In genomic region chr16:87416826-87417471, GRCh38 we compare ENCODE assay signal across 8 cellular contexts. TPM values are rescaled to one million over a fixed set of nuclear protein-coding genes. Genes with fewer than 3 reads are reported as not detected.
DNase-seq lines count a peak whose midpoint lies in the region; ATAC-seq and TF ChIP-seq lines count a peak whose summit lies in the region.

No MANE protein-coding gene starts in this region.

- intact Hi-C loops in upper lobe of right lung (cut with DNase I): loop anchor here (10.0 kb wide), 1 partner anchor 218 kb away; no protein-coding TSS in a partner anchor

- no peak for ATAC-seq in upper lobe of right lung
- ATAC-seq in HG03108 (IDR thresholded peaks at IDR 0.05; ENCODE audit: unreplicated experiment): no peak

- no peaks in the 10 kb centered on the region for H3K27me3 ChIP-seq in layer of hippocampus (ENCODE audit: control insufficient read depth, insufficient read depth, low read length)
- H3K27me3 ChIP-seq in upper lobe of right lung: no peaks in the 10 kb centered on the region

- TF ChIP-seq CTCF in LNCAP (IDR thresholded peaks at IDR 0.05) (peak; percentile 84), astrocyte of the cerebellum (IDR thresholded peaks at IDR 0.05; ENCODE audit: low read depth, low read length, missing control alignments) (peak; percentile 77), upper lobe of right lung (IDR thresholded peaks at IDR 0.05) (peak; percentile 67)

- H3K4me3 ChIP-seq in astrocyte of the cerebellum (ENCODE audit: low read depth, low read length) (no peak overlapping the region), upper lobe of right lung (no peak overlapping the region)

- H3K27ac ChIP-seq in layer of hippocampus (ENCODE audit: low read depth, low read length) (peak overlapping the region; percentile 31), upper lobe of right lung (no peak overlapping the region)

- no peaks in the 10 kb centered on the region for H3K9me3 ChIP-seq in upper lobe of right lung

- H3K36me3 ChIP-seq in upper lobe of right lung: peaks cover 95% of the 10 kb centered on the region

- in situ Hi-C loops in astrocyte of the cerebellum (cut with HindIII; ENCODE audit: low sequenced_read_pairs): loop anchor here (5.0 kb wide), 1 partner anchor 60 kb away; no protein-coding TSS in a partner anchor

- no peaks in the 10 kb centered on the region for H3K4me1 ChIP-seq in upper lobe of right lung

- DNase-seq in DMS114 treated with DMSO at 0.1 percent for 48 hours (lab: John Stamatoyannopoulos, UW; ENCODE audit: unreplicated experiment): peak; percentile 25
- peak; percentile 60 for DNase-seq in astrocyte of the cerebellum (ENCODE audit: low read depth)
- no peak for DNase-seq in upper lobe of right lung
- no peak for DNase-seq in NCI-H128 (lab: John Stamatoyannopoulos, UW; ENCODE audit: unreplicated experiment)
- no peak for DNase-seq in NCI-H526 treated with DMSO at 0.1 percent for 48 hours (lab: John Stamatoyannopoulos, UW)

RNA-seq across cellular contexts. Expression of gene MAP1LC3B, which starts 24.8 kb away (rescaled TPM):
- 70.4 TPM for total RNA-seq in upper lobe of right lung

RNA-seq across cellular contexts. Expression of gene FBXO31, which starts 33.4 kb away (rescaled TPM):
- total RNA-seq in upper lobe of right lung: 29.9 TPM

Comparison
In these comparisons a context has a peak if more than half of its experiments do, and no peak if none do; other contexts are left out.
1. DNase-seq: peak in DMS114 treated with DMSO at 0.1 percent for 48 hours (single experiment) and astrocyte of the cerebellum (single experiment); none in upper lobe of right lung (single experiment), NCI-H128 (single experiment) and NCI-H526 treated with DMSO at 0.1 percent for 48 hours (single experiment).
2. Peak in every context shown above with its lines, with median percentiles within 50 percentile points of each other: CTCF ChIP-seq.